ENCODE assay signal across 8 cellular contexts in the genomic region with DNA sequence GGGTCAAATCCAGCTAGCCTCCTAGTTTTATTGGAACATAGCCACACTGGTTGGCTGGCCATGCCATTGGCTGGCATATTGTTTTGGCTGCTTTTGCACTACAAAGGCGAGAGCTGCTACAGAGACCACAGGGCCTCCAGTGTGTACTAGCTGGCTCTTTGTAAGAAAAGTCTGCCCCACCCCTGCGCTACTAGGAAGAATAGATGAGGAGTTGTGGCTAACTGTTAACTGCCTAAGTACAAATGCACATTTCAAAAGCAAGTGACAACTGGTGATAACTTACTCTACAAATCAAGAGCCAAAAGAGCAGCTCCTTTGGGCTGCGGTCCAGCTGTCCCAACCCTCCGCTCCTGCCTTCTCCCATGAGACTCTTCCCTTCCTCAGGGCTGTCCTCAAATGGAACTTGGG.
DNase-seq lines count a peak whose midpoint lies in the region; ATAC-seq and TF ChIP-seq lines count a peak whose summit lies in the region.

No MANE protein-coding gene starts in this region.

- no peaks in the 10 kb centered on the region for H3K36me3 ChIP-seq in mesendoderm (ENCODE audit: control insufficient read depth, insufficient read depth, low read length)
- no peaks in the 10 kb centered on the region for H3K36me3 ChIP-seq in tibial artery

- no peak overlapping the region for H3K4ac ChIP-seq in mesendoderm (ENCODE audit: low read depth, low read length)

- DNase-seq in activated T-cell treated with anti-CD3 and anti-CD28 coated beads, Interleukin-2, amount 50 U/mL, for 1 hour, result peak; percentile 58
- DNase-seq in activated T-cell treated with anti-CD3 and anti-CD28 coated beads for 4 hours, result no peak
- DNase-seq in anterior cingulate cortex (lab: John Stamatoyannopoulos, UW), result peak in 52 of 58 donors; percentile 6 to 77 (median 44)
- peak; percentile 18 for DNase-seq in mesendoderm
- no peak for DNase-seq in tibial artery
- DNase-seq in cerebellar cortex (ENCODE audit: low spot score), result no peak

- peak overlapping the region; percentile 47 for H3K56ac ChIP-seq in mesendoderm (ENCODE audit: low read length)

- H3K4me2 ChIP-seq in mesendoderm (ENCODE audit: low read length), result no peak overlapping the region

- no peak overlapping the region for H2BK120ac ChIP-seq in mesendoderm (ENCODE audit: low read depth, low read length)

- H3K79me2 ChIP-seq in mesendoderm (ENCODE audit: control insufficient read depth, insufficient read depth, low read length), result peaks cover 22% of the 10 kb centered on the region

- no peak overlapping the region for H4K5ac ChIP-seq in mesendoderm (ENCODE audit: low read length)

- ATAC-seq in HG02759 (IDR thresholded peaks at IDR 0.05; ENCODE audit: unreplicated experiment), result no peak
- ATAC-seq in GM19328 (IDR thresholded peaks at IDR 0.05; ENCODE audit: unreplicated experiment), result no peak

- H3K4me3 ChIP-seq in mesendoderm (ENCODE audit: low read length) (no peak overlapping the region), tibial artery (no peak overlapping the region)

- H3K4me1 ChIP-seq in mesendoderm (ENCODE audit: control insufficient read depth, low read depth, low read length) (peaks cover 17% of the 10 kb centered on the region), tibial artery (peaks cover 0 to 38% (median 25%) of the 10 kb centered on the region in 4 donors)

- intact Hi-C loops in tibial artery (cut with DNase I; ENCODE audit: low total_unique reads), result no loop called here

- H3K27ac ChIP-seq in mesendoderm (ENCODE audit: low read depth, low read length) (no peak overlapping the region), tibial artery (peak overlapping the region; percentile 11 to 46)

- WGBS in mesendoderm (ENCODE audit: extremely low coverage, insufficient coverage, low lambda C conversion rate), result no CpG with 5 or more reads among the region's 4 CpGs

- H4K8ac ChIP-seq in mesendoderm (ENCODE audit: low read depth, low read length), result no peak overlapping the region

- peak overlapping the region; percentile 89 for H2AK5ac ChIP-seq in mesendoderm (ENCODE audit: low read length)

- H3K23ac ChIP-seq in mesendoderm (ENCODE audit: low read length), result no peak overlapping the region

- H2BK15ac ChIP-seq in mesendoderm (replicated peaks; ENCODE audit: low read depth), result no peak overlapping the region

- no peak for TF ChIP-seq CTCF in tibial artery (IDR thresholded peaks at IDR 0.05)

- no peaks in the 10 kb centered on the region for H3K9me3 ChIP-seq in tibial artery

- H3K27me3 ChIP-seq in mesendoderm (ENCODE audit: insufficient read depth, low read length, poor library complexity), result no peaks in the 10 kb centered on the region
- H3K27me3 ChIP-seq in tibial artery, result no peaks in the 10 kb centered on the region

- H2BK5ac ChIP-seq in mesendoderm (ENCODE audit: low read length), result no peak overlapping the region

- H3K79me1 ChIP-seq in mesendoderm (ENCODE audit: low read length), result peaks cover 4% of the 10 kb centered on the region

- no peak overlapping the region for H3K9ac ChIP-seq in mesendoderm (ENCODE audit: low read length)

- H3K18ac ChIP-seq in mesendoderm (ENCODE audit: low read length), result no peak overlapping the region

Comparison
In these comparisons a context has a peak if more than half of its experiments do, and no peak if none do; other contexts are left out.
1. DNase-seq: peak in activated T-cell treated with anti-CD3 and anti-CD28 coated beads, Interleukin-2, amount 50 U/mL, for 1 hour (single experiment), anterior cingulate cortex (52 of 58) and mesendoderm (single experiment); none in activated T-cell treated with anti-CD3 and anti-CD28 coated beads for 4 hours (single experiment), tibial artery (0 of 2) and cerebellar cortex (single experiment).